ENCODE assay signal across 10 cellular contexts in the genomic region with DNA sequence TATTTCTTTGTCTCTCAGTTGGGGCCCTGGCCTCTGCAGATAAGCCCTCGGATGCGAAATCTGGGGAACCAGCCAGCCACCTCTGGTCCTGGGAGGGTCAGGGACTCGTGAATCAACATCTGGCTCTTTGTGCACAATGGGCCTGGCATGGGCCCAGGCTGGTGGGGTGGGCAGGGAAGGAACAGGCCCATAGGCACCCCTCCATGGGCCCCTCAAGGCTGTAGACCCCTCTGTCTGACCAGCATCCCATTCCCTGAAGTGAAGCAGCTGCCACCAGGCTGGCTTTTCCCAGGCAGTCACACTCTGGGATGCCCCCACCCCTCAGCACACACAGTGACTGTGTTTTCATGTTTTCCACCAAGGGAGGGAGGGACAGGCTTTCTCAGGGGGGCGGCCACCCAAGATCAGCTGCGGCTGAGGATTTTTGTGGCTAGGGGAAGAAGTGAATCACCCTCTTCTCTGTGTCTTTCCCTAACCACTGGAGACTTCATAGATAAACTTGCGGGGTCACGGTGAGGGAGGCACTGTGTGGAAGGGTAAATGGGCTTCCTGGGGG.
DNase-seq lines count a peak whose midpoint lies in the region; ATAC-seq and TF ChIP-seq lines count a peak whose summit lies in the region.
"Had no signal": no experiment of that assay in that cellular context is flagged by ENCODE, and none has a peak within 500 bp of the region (broad histone marks: within the 10 kb centered on the region; RNA-seq: fewer than 3 reads in every experiment).

No MANE protein-coding gene starts in this region.

- no peaks in the 10 kb centered on the region for H3K36me3 Mint-ChIP-seq in mesothelial cell of epicardium
- no peaks in the 10 kb centered on the region for H3K36me3 Mint-ChIP-seq in natural killer cell treated with Interleukin-12 subunit alpha and Interleukin-12 subunit beta and Interleukin-15 and Interleukin-18, amount 100 ng/mL, for 72 hours

- peaks cover 30% of the 10 kb centered on the region for H3K4me1 Mint-ChIP-seq in mesothelial cell of epicardium
- H3K4me1 Mint-ChIP-seq in natural killer cell treated with Interleukin-12 subunit alpha and Interleukin-12 subunit beta and Interleukin-15 and Interleukin-18, amount 100 ng/mL, for 72 hours (ENCODE audit: low read depth in 2 of 2) = peaks cover 0 to 6% of the 10 kb centered on the region in 2 donors

- H3K27me3 ChIP-seq in dorsolateral prefrontal cortex (no peaks in the 10 kb centered on the region), osteoblast (ENCODE audit: insufficient read depth, low read length) (no peaks in the 10 kb centered on the region)

- no peaks in the 10 kb centered on the region for H3K27me3 Mint-ChIP-seq in mesothelial cell of epicardium (ENCODE audit: low read depth)
- H3K27me3 Mint-ChIP-seq in natural killer cell treated with Interleukin-12 subunit alpha and Interleukin-12 subunit beta and Interleukin-15 and Interleukin-18, amount 100 ng/mL, for 72 hours = peaks cover 44 to 60% of the 10 kb centered on the region in 2 donors

- peaks cover 16% of the 10 kb centered on the region for H3K4me1 ChIP-seq in osteoblast (ENCODE audit: insufficient read depth, low read length)

- peaks cover 67% of the 10 kb centered on the region for H4K20me1 ChIP-seq in osteoblast (ENCODE audit: insufficient read depth, low read length)

- no peak for ATAC-seq in natural killer cell treated with Interleukin-12 subunit alpha and Interleukin-12 subunit beta and Interleukin-15 and Interleukin-18, amount 100 ng/mL, for 72 hours

- no peak overlapping the region for H3K4me3 ChIP-seq in NB4 (ENCODE audit: low read depth, low read length)
- H3K4me3 ChIP-seq in dorsolateral prefrontal cortex = no peak overlapping the region
- peak overlapping the region; percentile 17 for H3K4me3 ChIP-seq in osteoblast (ENCODE audit: insufficient read depth, low read length)

- no peak overlapping the region for H3K27ac Mint-ChIP-seq in mesothelial cell of epicardium
- H3K27ac Mint-ChIP-seq in natural killer cell treated with Interleukin-12 subunit alpha and Interleukin-12 subunit beta and Interleukin-15 and Interleukin-18, amount 100 ng/mL, for 72 hours = no peak overlapping the region

- peaks cover 70% of the 10 kb centered on the region for H3K79me2 ChIP-seq in osteoblast (ENCODE audit: insufficient read depth, low read length)

- H3K36me3 ChIP-seq in osteoblast (ENCODE audit: insufficient read depth, low read length) = no peaks in the 10 kb centered on the region

- DNase-seq in Caki2 (ENCODE audit: low read depth) = peak; percentile 2
- DNase-seq in NB4 (ENCODE audit: low read depth) = peak; percentile 19
- peak in 3 of 10 donors; percentile 29 to 42 (median 33) for DNase-seq in dorsolateral prefrontal cortex
- DNase-seq in osteoblast (ENCODE audit: insufficient read length, low spot score, missing footprints) = peak; percentile 95
- no peak for DNase-seq in mesothelial cell of epicardium (ENCODE audit: low spot score in 2 of 2, unreplicated experiment in 2 of 2)
- DNase-seq in cerebellum (ENCODE audit: low spot score) = no peak
- DNase-seq in natural killer cell treated with Interleukin-12 subunit alpha and Interleukin-12 subunit beta and Interleukin-15 and Interleukin-18, amount 100 ng/mL, for 72 hours (ENCODE audit: low spot score) = no peak
- DNase-seq in NAMALWA (ENCODE audit: low spot score) = no peak
- DNase-seq: DND-41, T-helper 2 cell had no signal

- H3K4me2 ChIP-seq in osteoblast (ENCODE audit: insufficient read depth, low read length) = peak overlapping the region; percentile 59

- no peak overlapping the region for H3K4me3 Mint-ChIP-seq in mesothelial cell of epicardium
- H3K4me3 Mint-ChIP-seq in natural killer cell treated with Interleukin-12 subunit alpha and Interleukin-12 subunit beta and Interleukin-15 and Interleukin-18, amount 100 ng/mL, for 72 hours = no peak overlapping the region

- intact Hi-C loops in dorsolateral prefrontal cortex (cut with DNase I) = loop anchor here in 1 of 2 donors (10.0 kb wide), 1 partner anchor 225 kb away; no protein-coding TSS in a partner anchor

- H3K9me3 Mint-ChIP-seq in mesothelial cell of epicardium = no peaks in the 10 kb centered on the region
- no peaks in the 10 kb centered on the region for H3K9me3 Mint-ChIP-seq in natural killer cell treated with Interleukin-12 subunit alpha and Interleukin-12 subunit beta and Interleukin-15 and Interleukin-18, amount 100 ng/mL, for 72 hours

- no peak overlapping the region for H2AFZ ChIP-seq in osteoblast (ENCODE audit: low read length)

- in situ Hi-C loops in Caki2 (cut with HindIII; ENCODE audit: low pct_unique_long_range_greater_than_20kb, low sequenced_read_pairs) = no loop called here

- TF ChIP-seq CTCF in NB4 (IDR thresholded peaks at IDR 0.05; ENCODE audit: low read depth, low read length) (no peak), dorsolateral prefrontal cortex (IDR thresholded peaks at IDR 0.05 in 54 of 56, conservative IDR thresholded peaks at IDR 0.05 in 2 of 56; ENCODE audit: low read depth in 1 of 56, partially characterized antibody in 56 of 56) (no peak), osteoblast (IDR thresholded peaks at IDR 0.05; ENCODE audit: extremely low read depth, low read depth, low read length) (no peak), mesothelial cell of epicardium (IDR thresholded peaks at IDR 0.05; ENCODE audit: unreplicated experiment) (no peak)

- H3K9me3 ChIP-seq in osteoblast (ENCODE audit: low read depth, low read length) = no peaks in the 10 kb centered on the region

- TF ChIP-seq POLR2A in NB4 (IDR thresholded peaks at IDR 0.05; ENCODE audit: extremely low read depth, insufficient read length) = no peak

- peak overlapping the region in 54 of 59 donors; percentile 1 to 82 (median 60) for H3K27ac ChIP-seq in dorsolateral prefrontal cortex
- peak overlapping the region; percentile 10 for H3K27ac ChIP-seq in osteoblast (ENCODE audit: low read depth, low read length)

Comparison
In these comparisons a context has a peak if more than half of its experiments do, and no peak if none do; other contexts are left out.
1. DNase-seq: peak in Caki2 (single experiment), NB4 (single experiment) and osteoblast (single experiment); none in mesothelial cell of epicardium (0 of 2), cerebellum (single experiment), natural killer cell treated with Interleukin-12 subunit alpha and Interleukin-12 subunit beta and Interleukin-15 and Interleukin-18, amount 100 ng/mL, for 72 hours (single experiment) and NAMALWA (single experiment).